In the genomic region with DNA sequence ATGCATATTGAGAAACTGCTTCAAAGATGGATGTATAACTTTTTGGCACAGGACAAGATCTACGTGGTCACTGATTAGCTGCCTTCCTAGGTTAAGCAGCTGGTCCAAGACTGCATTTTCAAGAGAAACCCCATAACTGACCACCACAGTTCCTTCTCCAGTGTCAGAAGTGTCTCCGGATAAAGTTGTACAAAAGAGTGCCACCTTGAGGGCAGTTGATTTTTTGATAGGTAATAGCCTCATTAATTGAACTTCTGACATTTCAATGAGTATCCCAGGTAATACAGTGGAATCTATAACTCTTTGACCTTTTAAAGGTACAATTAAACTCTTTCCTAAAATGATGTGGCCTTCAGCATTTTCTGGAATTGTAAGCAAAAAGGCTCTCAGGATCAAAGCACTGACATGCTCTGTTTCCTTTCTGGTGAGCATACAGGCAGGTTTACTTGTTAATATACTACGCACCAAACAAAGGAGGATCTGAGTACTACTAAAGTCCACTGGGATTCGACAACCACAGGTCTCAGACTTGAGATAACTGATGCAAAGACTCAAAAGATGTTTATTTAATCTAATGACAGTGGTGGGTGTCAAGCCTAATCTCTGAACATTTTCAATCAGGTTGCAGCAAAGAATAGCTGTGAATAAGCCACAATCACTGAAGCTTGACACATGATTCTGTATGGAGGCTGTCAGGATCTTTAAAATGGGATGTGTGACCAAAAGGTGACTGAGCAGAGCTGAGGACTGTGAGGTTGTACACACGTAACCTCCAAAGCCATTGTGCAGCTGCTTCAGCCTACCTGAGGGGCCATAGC, we compare ENCODE assay signal across 2 cellular contexts.
TF ChIP-seq lines count a peak whose summit lies in the region.

No MANE protein-coding gene starts in this region.

TF ChIP-seq in A549, 52 proteins besides CTCF, POLR2A, EP300 and RAD21:
- TF ChIP-seq MYC (IDR thresholded peaks at IDR 0.05; ENCODE audit: borderline replicate concordance, low read length) = 0 out of 2 replicates have a peak, but pooled peaks have one; percentile 4
- peak; percentile 71 for TF ChIP-seq SMC3 (IDR thresholded peaks at IDR 0.05)
- no peak for TF ChIP-seq SREBF2 (IDR thresholded peaks at IDR 0.05)
- TF ChIP-seq HOXB5 (CRISPR knock-in tag; IDR thresholded peaks at IDR 0.05) = peak; percentile 50; the same call in 1 of the 2 replicates

TF ChIP-seq in H1, 55 proteins besides CTCF, POLR2A, EP300 and RAD21:
- no peak for TF ChIP-seq CBX8 (IDR thresholded peaks at IDR 0.05; ENCODE audit: borderline replicate concordance, low read depth, low read length)
- TF ChIP-seq CEBPB (IDR thresholded peaks at IDR 0.05; ENCODE audit: low read depth, low read length) = no peak
- TF ChIP-seq EGR1 (IDR thresholded peaks at IDR 0.05; ENCODE audit: borderline replicate concordance, low read depth, low read length) = no peak
- TF ChIP-seq NANOG (IDR thresholded peaks at IDR 0.05; ENCODE audit: insufficient read depth, low read depth, low read length, poor library complexity, severe bottlenecking) = no peak
- no peak for TF ChIP-seq JUND (IDR thresholded peaks at IDR 0.05; ENCODE audit: low read length)
- TF ChIP-seq SP2 (IDR thresholded peaks at IDR 0.05; ENCODE audit: low read length) = no peak
- no peak for TF ChIP-seq GABPA (IDR thresholded peaks at IDR 0.05; ENCODE audit: borderline replicate concordance, insufficient read depth, low read length)
- no peak for TF ChIP-seq POLR2AphosphoS5 (IDR thresholded peaks at IDR 0.05; ENCODE audit: low read depth, low read length)
- TF ChIP-seq, protein P1, sequence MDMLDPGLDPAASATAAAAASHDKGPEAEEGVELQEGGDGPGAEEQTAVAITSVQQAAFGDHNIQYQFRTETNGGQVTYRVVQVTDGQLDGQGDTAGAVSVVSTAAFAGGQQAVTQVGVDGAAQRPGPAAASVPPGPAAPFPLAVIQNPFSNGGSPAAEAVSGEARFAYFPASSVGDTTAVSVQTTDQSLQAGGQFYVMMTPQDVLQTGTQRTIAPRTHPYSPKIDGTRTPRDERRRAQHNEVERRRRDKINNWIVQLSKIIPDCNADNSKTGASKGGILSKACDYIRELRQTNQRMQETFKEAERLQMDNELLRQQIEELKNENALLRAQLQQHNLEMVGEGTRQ (IDR thresholded peaks at IDR 0.05; ENCODE audit: low read length) = no peak
- TF ChIP-seq, protein P2, sequence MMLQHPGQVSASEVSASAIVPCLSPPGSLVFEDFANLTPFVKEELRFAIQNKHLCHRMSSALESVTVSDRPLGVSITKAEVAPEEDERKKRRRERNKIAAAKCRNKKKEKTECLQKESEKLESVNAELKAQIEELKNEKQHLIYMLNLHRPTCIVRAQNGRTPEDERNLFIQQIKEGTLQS (IDR thresholded peaks at IDR 0.05; ENCODE audit: insufficient read depth, low read depth, low read length) = no peak
- no peak for TF ChIP-seq RFX5 (IDR thresholded peaks at IDR 0.05; ENCODE audit: borderline replicate concordance, low read depth, low read length)
- no peak for TF ChIP-seq SP4 (IDR thresholded peaks at IDR 0.05; ENCODE audit: low read length)
- TF ChIP-seq NRF1 (IDR thresholded peaks at IDR 0.05; ENCODE audit: low read depth, low read length) = no peak
- no peak for TF ChIP-seq MAFK (IDR thresholded peaks at IDR 0.05; ENCODE audit: low read depth, low read length)
- TF ChIP-seq CREB1 (IDR thresholded peaks at IDR 0.05) = no peak
TF ChIP-seq in H1: peak in this region for 0.
